In genomic region chr2:127743477-127744026, GRCh38 we compare ENCODE assay signal across 1 cellular context.
TF ChIP-seq lines count a peak whose summit lies in the region.

No MANE protein-coding gene starts in this region.

TF ChIP-seq in GM23338, 12 proteins besides CTCF, POLR2A, EP300 and RAD21 (continued from another document):
- TF ChIP-seq, protein P1, sequence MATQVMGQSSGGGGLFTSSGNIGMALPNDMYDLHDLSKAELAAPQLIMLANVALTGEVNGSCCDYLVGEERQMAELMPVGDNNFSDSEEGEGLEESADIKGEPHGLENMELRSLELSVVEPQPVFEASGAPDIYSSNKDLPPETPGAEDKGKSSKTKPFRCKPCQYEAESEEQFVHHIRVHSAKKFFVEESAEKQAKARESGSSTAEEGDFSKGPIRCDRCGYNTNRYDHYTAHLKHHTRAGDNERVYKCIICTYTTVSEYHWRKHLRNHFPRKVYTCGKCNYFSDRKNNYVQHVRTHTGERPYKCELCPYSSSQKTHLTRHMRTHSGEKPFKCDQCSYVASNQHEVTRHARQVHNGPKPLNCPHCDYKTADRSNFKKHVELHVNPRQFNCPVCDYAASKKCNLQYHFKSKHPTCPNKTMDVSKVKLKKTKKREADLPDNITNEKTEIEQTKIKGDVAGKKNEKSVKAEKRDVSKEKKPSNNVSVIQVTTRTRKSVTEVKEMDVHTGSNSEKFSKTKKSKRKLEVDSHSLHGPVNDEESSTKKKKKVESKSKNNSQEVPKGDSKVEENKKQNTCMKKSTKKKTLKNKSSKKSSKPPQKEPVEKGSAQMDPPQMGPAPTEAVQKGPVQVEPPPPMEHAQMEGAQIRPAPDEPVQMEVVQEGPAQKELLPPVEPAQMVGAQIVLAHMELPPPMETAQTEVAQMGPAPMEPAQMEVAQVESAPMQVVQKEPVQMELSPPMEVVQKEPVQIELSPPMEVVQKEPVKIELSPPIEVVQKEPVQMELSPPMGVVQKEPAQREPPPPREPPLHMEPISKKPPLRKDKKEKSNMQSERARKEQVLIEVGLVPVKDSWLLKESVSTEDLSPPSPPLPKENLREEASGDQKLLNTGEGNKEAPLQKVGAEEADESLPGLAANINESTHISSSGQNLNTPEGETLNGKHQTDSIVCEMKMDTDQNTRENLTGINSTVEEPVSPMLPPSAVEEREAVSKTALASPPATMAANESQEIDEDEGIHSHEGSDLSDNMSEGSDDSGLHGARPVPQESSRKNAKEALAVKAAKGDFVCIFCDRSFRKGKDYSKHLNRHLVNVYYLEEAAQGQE (IDR thresholded peaks at IDR 0.05; ENCODE audit: unreplicated experiment) = no peak
- TF ChIP-seq EZH2phosphoT487 (IDR thresholded peaks at IDR 0.05; ENCODE audit: unreplicated experiment) (no peak), STAT1 (IDR thresholded peaks at IDR 0.05; ENCODE audit: unreplicated experiment) (no peak), JUNB (IDR thresholded peaks at IDR 0.05; ENCODE audit: unreplicated experiment) (no peak), CREB1 (CRISPR knock-in tag; IDR thresholded peaks at IDR 0.05; ENCODE audit: low read depth) (no peak), ZNF331 (CRISPR knock-in tag; IDR thresholded peaks at IDR 0.05; ENCODE audit: low read depth) (no peak)
- TF ChIP-seq, protein P2, sequence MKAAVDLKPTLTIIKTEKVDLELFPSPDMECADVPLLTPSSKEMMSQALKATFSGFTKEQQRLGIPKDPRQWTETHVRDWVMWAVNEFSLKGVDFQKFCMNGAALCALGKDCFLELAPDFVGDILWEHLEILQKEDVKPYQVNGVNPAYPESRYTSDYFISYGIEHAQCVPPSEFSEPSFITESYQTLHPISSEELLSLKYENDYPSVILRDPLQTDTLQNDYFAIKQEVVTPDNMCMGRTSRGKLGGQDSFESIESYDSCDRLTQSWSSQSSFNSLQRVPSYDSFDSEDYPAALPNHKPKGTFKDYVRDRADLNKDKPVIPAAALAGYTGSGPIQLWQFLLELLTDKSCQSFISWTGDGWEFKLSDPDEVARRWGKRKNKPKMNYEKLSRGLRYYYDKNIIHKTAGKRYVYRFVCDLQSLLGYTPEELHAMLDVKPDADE (IDR thresholded peaks at IDR 0.05) = no peak
